ENCODE assay signal across 8 cellular contexts in genomic region chr2:156340818-156341481, GRCh38. TPM values are rescaled to one million over a fixed set of nuclear protein-coding genes. Genes with fewer than 3 reads are reported as not detected.
DNase-seq lines count a peak whose midpoint lies in the region; ATAC-seq and TF ChIP-seq lines count a peak whose summit lies in the region.

No MANE protein-coding gene starts in this region.

- peaks cover 6% of the 10 kb centered on the region for H3K27me3 Mint-ChIP-seq in brain

- peak overlapping the region; percentile 98 to 100 for H3K27ac ChIP-seq in liver (ENCODE audit: low read depth in 1 of 2, low read length in 2 of 2)
- peak overlapping the region; percentile 99 for H3K27ac ChIP-seq in subcutaneous abdominal adipose tissue (ENCODE audit: low read depth, low read length)

- DNase-seq in NCI-H1417 (lab: John Stamatoyannopoulos, UW) = peak in 2 of 3 experiments; percentile 26 to 59
- DNase-seq in NCI-H1417 treated with DMSO at 0.1 percent for 48 hours (lab: John Stamatoyannopoulos, UW) = no peak
- DNase-seq in NT2/D1 (ENCODE audit: low read depth, low spot score) = no peak
- DNase-seq in GOT3 (lab: John Stamatoyannopoulos, UW) = no peak

- peaks cover 33% of the 10 kb centered on the region for H3K27me3 ChIP-seq in NT2/D1 (ENCODE audit: insufficient read depth, insufficient read length)
- H3K27me3 ChIP-seq in liver (ENCODE audit: control insufficient read depth in 4 of 4, insufficient read depth in 4 of 4, low read length in 3 of 4) = no peaks in the 10 kb centered on the region
- H3K27me3 ChIP-seq in subcutaneous abdominal adipose tissue (ENCODE audit: control insufficient read depth in 5 of 5, insufficient read depth in 4 of 5, low read length in 5 of 5) = no peaks in the 10 kb centered on the region

- ATAC-seq in HG02759 (IDR thresholded peaks at IDR 0.05; ENCODE audit: unreplicated experiment) = peak; percentile 12

- no peaks in the 10 kb centered on the region for H3K9me3 Mint-ChIP-seq in brain

- 9% methylated on average over 16 of the region's 16 CpGs for WGBS in liver

- peaks cover 52% of the 10 kb centered on the region for H3K4me1 Mint-ChIP-seq in brain

- no peak for TF ChIP-seq CTCF in brain (conservative IDR thresholded peaks at IDR 0.05)
- TF ChIP-seq CTCF in liver (IDR thresholded peaks at IDR 0.05; ENCODE audit: low read depth, low read length, missing input control) = no peak

- no peaks in the 10 kb centered on the region for H3K36me3 Mint-ChIP-seq in brain

- H3K36me3 ChIP-seq in NT2/D1 (ENCODE audit: insufficient read depth, insufficient read length, low read length) (no peaks in the 10 kb centered on the region), liver (ENCODE audit: control insufficient read depth in 4 of 4, insufficient read depth in 3 of 4, low read depth in 1 of 4, low read length in 3 of 4) (no peaks in the 10 kb centered on the region), subcutaneous abdominal adipose tissue (ENCODE audit: control insufficient read depth in 5 of 5, insufficient read depth in 5 of 5, low read length in 5 of 5) (no peaks in the 10 kb centered on the region)

- TF ChIP-seq RAD21 in liver (IDR thresholded peaks at IDR 0.05) = no peak

- peak overlapping the region; percentile 82 to 98 (median 96) for H3K27ac Mint-ChIP-seq in brain

- peak overlapping the region; percentile 91 for H3K9ac ChIP-seq in NT2/D1 (ENCODE audit: insufficient read length, low read depth)
- peak overlapping the region; percentile 63 to 88 for H3K9ac ChIP-seq in liver (ENCODE audit: low read depth in 1 of 2, low read length in 2 of 2)
- peak overlapping the region; percentile 60 to 99 (median 78) for H3K9ac ChIP-seq in subcutaneous abdominal adipose tissue (ENCODE audit: low read length in 5 of 5)

- H3K9me3 ChIP-seq in NT2/D1 (ENCODE audit: insufficient read depth, low read length) = no peaks in the 10 kb centered on the region
- H3K9me3 ChIP-seq in liver (ENCODE audit: control insufficient read depth in 4 of 4, low read length in 3 of 4) = no peaks in the 10 kb centered on the region
- no peaks in the 10 kb centered on the region for H3K9me3 ChIP-seq in subcutaneous abdominal adipose tissue (ENCODE audit: control insufficient read depth in 5 of 5, low read length in 5 of 5)

- H3K4me1 ChIP-seq in NT2/D1 (ENCODE audit: insufficient read depth, insufficient read length) (no peaks in the 10 kb centered on the region), liver (ENCODE audit: control insufficient read depth in 4 of 4, insufficient read depth in 4 of 4, low read length in 3 of 4) (peaks cover 0 to 14% (median 4%) of the 10 kb centered on the region in 4 donors), subcutaneous abdominal adipose tissue (ENCODE audit: control insufficient read depth in 5 of 5, insufficient read depth in 5 of 5, low read length in 5 of 5) (peaks cover 3 to 19% (median 11%) of the 10 kb centered on the region in 5 donors)

- H3K4me3 ChIP-seq in NT2/D1 (ENCODE audit: insufficient read length, low read depth) (peak overlapping the region; percentile 78), liver (ENCODE audit: low read depth in 1 of 3, low read length in 3 of 3) (peak overlapping the region; percentile 73 to 98 (median 92)), subcutaneous abdominal adipose tissue (ENCODE audit: low read depth in 1 of 5, low read length in 5 of 5) (peak overlapping the region; percentile 60 to 91 (median 84))

- H3K4me3 Mint-ChIP-seq in brain = peak overlapping the region; percentile 85 to 97 (median 87)

TF ChIP-seq in liver, 16 proteins besides CTCF, POLR2A, EP300 and RAD21:
- TF ChIP-seq YY1 (IDR thresholded peaks at IDR 0.05) (no peak), REST (IDR thresholded peaks at IDR 0.05) (no peak), GABPA (IDR thresholded peaks at IDR 0.05 in 1 of 2, conservative IDR thresholded peaks at IDR 0.05 in 1 of 2) (no peak), FOXA1 (IDR thresholded peaks at IDR 0.05) (no peak), TAF1 (conservative IDR thresholded peaks at IDR 0.05) (no peak), HNF4A (conservative IDR thresholded peaks at IDR 0.05) (no peak), JUND (IDR thresholded peaks at IDR 0.05) (no peak), SP1 (IDR thresholded peaks at IDR 0.05) (no peak), RXRA (IDR thresholded peaks at IDR 0.05) (no peak), ZBTB33 (IDR thresholded peaks at IDR 0.05) (no peak), ATF3 (IDR thresholded peaks at IDR 0.05) (no peak), EGR1 (IDR thresholded peaks at IDR 0.05; ENCODE audit: low read depth in 2 of 2) (no peak)
TF ChIP-seq in liver: peak in this region for 0.

RNA-seq across cellular contexts. Expression of gene NR4A2, which starts 8.4 kb away (rescaled TPM):
- 4.3 TPM for polyA plus RNA-seq in brain (ENCODE audit: insufficient read depth, low read depth, low replicate concordance)
- total RNA-seq in liver = under 1 TPM; 0.08 to 0.23 TPM
- under 1 TPM; 0.27 to 0.96 TPM for polyA plus RNA-seq in liver

Comparison
In these comparisons a context has a peak if more than half of its experiments do, and no peak if none do; other contexts are left out.
1. DNase-seq: peak in NCI-H1417 (2 of 3); none in NCI-H1417 treated with DMSO at 0.1 percent for 48 hours (single experiment), NT2/D1 (single experiment) and GOT3 (single experiment).
2. Peak in every context shown above with its lines, with median percentiles within 50 percentile points of each other: H3K4me3 ChIP-seq and H3K9ac ChIP-seq.